ENCODE assay signal across 1 cellular context in the genomic region with DNA sequence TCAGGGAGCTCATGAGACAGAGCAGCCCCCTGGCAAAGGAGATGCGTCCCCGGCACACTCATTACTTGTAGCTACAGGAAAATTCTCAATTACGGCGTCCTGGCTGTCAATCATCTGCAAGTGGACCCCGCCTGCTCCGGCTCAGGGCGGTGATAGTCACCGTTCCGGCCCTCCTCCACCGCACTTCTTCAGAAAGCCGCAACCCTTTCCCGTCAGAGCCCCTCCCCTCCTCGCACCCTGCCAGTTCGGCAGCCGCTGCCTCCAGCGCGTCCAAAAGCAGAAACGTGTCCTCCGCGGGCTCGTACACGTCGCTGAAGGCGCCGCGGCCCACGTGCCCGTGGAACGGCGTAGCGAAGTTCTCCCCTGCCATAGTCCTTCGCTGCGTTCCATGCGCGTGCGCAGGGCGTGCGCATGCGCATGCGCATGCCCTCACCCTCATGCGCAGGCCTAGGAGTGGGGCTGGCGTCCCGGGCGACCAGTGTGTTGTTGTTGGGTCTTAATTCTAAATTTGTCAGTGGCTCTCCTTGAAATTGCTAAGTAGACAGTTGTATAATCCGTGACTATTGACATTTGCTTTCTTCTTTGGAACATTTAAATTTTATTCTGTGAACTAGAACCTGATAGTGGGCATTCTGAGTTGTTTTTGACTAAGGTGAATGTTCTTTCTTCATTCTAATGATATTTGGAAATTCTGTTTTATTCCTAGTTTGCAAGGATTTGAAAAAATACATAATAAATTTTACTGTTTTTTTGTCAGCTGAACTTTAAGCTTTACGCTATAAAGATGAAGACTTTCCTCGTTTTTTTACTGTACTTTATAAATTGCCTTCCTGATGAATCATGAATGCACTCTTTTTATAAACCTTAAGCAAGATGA.
TF ChIP-seq lines count a peak whose summit lies in the region.

No MANE protein-coding gene starts in this region.

TF ChIP-seq in HepG2, 621 proteins besides CTCF, POLR2A, EP300 and RAD21 (continued from another document):
- TF ChIP-seq, protein P1, sequence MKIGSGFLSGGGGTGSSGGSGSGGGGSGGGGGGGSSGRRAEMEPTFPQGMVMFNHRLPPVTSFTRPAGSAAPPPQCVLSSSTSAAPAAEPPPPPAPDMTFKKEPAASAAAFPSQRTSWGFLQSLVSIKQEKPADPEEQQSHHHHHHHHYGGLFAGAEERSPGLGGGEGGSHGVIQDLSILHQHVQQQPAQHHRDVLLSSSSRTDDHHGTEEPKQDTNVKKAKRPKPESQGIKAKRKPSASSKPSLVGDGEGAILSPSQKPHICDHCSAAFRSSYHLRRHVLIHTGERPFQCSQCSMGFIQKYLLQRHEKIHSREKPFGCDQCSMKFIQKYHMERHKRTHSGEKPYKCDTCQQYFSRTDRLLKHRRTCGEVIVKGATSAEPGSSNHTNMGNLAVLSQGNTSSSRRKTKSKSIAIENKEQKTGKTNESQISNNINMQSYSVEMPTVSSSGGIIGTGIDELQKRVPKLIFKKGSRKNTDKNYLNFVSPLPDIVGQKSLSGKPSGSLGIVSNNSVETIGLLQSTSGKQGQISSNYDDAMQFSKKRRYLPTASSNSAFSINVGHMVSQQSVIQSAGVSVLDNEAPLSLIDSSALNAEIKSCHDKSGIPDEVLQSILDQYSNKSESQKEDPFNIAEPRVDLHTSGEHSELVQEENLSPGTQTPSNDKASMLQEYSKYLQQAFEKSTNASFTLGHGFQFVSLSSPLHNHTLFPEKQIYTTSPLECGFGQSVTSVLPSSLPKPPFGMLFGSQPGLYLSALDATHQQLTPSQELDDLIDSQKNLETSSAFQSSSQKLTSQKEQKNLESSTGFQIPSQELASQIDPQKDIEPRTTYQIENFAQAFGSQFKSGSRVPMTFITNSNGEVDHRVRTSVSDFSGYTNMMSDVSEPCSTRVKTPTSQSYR (CRISPR knock-in tag; IDR thresholded peaks at IDR 0.05; ENCODE audit: borderline replicate concordance), result peak; percentile 87
- TF ChIP-seq SIN3A (IDR thresholded peaks at IDR 0.05; ENCODE audit: borderline replicate concordance, low read depth, low read length) (no peak), ZNF598 (CRISPR knock-in tag; IDR thresholded peaks at IDR 0.05; ENCODE audit: borderline replicate concordance) (peak; percentile 98), MAFF (IDR thresholded peaks at IDR 0.05; ENCODE audit: low read depth, low read length) (peak; percentile 31; the same call in 1 of the 2 replicates), ZNF670 (CRISPR knock-in tag; IDR thresholded peaks at IDR 0.05; ENCODE audit: borderline replicate concordance) (peak; percentile 95; the same call in 1 of the 2 replicates), DPF2 (CRISPR knock-in tag; IDR thresholded peaks at IDR 0.05; ENCODE audit: borderline replicate concordance, low read depth) (no peak), ZNF772 (CRISPR knock-in tag; IDR thresholded peaks at IDR 0.05) (peak; percentile 96), ZNF30 (CRISPR knock-in tag; IDR thresholded peaks at IDR 0.05) (peak; percentile 98), ZNF441 (CRISPR knock-in tag; IDR thresholded peaks at IDR 0.05; ENCODE audit: borderline replicate concordance) (peak; percentile 96)
- TF ChIP-seq, protein P2, sequence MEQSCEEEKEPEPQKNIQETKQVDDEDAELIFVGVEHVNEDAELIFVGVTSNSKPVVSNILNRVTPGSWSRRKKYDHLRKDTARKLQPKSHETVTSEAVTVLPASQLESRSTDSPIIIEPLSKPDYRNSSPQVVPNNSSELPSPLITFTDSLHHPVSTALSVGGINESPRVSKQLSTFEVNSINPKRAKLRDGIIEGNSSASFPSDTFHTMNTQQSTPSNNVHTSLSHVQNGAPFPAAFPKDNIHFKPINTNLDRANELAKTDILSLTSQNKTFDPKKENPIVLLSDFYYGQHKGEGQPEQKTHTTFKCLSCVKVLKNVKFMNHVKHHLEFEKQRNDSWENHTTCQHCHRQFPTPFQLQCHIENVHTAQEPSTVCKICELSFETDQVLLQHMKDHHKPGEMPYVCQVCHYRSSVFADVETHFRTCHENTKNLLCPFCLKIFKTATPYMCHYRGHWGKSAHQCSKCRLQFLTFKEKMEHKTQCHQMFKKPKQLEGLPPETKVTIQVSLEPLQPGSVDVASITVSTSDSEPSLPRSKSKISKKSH (CRISPR knock-in tag; IDR thresholded peaks at IDR 0.05; ENCODE audit: borderline replicate concordance), result peak; percentile 100
- TF ChIP-seq, protein P3, sequence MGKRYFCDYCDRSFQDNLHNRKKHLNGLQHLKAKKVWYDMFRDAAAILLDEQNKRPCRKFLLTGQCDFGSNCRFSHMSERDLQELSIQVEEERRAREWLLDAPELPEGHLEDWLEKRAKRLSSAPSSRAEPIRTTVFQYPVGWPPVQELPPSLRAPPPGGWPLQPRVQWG (CRISPR knock-in tag; IDR thresholded peaks at IDR 0.05; ENCODE audit: borderline replicate concordance, low read depth), result no peak
- TF ChIP-seq, protein P4, sequence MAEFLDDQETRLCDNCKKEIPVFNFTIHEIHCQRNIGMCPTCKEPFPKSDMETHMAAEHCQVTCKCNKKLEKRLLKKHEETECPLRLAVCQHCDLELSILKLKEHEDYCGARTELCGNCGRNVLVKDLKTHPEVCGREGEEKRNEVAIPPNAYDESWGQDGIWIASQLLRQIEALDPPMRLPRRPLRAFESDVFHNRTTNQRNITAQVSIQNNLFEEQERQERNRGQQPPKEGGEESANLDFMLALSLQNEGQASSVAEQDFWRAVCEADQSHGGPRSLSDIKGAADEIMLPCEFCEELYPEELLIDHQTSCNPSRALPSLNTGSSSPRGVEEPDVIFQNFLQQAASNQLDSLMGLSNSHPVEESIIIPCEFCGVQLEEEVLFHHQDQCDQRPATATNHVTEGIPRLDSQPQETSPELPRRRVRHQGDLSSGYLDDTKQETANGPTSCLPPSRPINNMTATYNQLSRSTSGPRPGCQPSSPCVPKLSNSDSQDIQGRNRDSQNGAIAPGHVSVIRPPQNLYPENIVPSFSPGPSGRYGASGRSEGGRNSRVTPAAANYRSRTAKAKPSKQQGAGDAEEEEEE (CRISPR knock-in tag; IDR thresholded peaks at IDR 0.05; ENCODE audit: borderline replicate concordance), result no peak
